ENCODE assay signal across 32 cellular contexts in the genomic region with DNA sequence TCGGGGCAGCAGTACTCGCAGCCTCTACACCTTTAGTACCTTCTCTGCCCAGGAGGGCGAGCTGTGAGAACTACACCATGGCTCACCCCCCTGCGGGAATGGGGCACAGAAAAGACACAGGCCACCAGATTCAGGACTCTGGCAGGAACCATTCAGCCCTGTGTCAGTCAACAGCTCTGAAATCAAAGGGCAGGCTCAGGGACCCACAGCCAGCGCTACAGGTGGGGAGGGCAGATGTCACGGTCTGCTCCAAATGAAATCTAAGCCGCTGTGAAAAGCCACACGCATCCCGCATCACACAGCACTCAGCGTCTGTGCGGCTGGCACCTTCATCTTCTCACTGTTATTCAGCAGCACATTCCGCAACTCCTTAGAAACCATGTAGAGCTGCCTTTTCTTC.
"Had no signal": no experiment of that assay in that cellular context is flagged by ENCODE, and none has a peak within 500 bp of the region (broad histone marks: within the 10 kb centered on the region; RNA-seq: fewer than 3 reads in every experiment).

No MANE protein-coding gene starts in this region.

- H3K4me1 ChIP-seq: Peyer's patch, SJSA1 had no signal

- H3K27me3 ChIP-seq: brain microvascular endothelial cell, MG63, Peyer's patch, SJSA1 had no signal

- H3K4me3 ChIP-seq: MG63, Peyer's patch, SJSA1 had no signal

- H3K27me3 Mint-ChIP-seq: activated CD4-positive, alpha-beta T cell treated with anti-CD3 and anti-CD28 coated beads, Interleukin-2, amount 10 ng/mL, durations not matched to agents 24 days and 14 days; activated CD8-positive, alpha-beta T cell treated with anti-CD3 and anti-CD28 coated beads for 36 hours; activated naive CD8-positive, alpha-beta T cell treated with anti-CD3 and anti-CD28 coated beads for 36 hours; activated T-helper 17 cell treated with anti-CD3 and anti-CD28 coated beads, Interleukin-2, amount 50 U/mL, for 72 hours had no signal

- H3K27ac Mint-ChIP-seq: activated CD4-positive, alpha-beta T cell treated with anti-CD3 and anti-CD28 coated beads, Interleukin-2, amount 10 ng/mL, durations not matched to agents 24 days and 14 days; activated CD8-positive, alpha-beta T cell treated with anti-CD3 and anti-CD28 coated beads for 36 hours; activated naive CD8-positive, alpha-beta T cell treated with anti-CD3 and anti-CD28 coated beads for 36 hours; activated T-helper 17 cell treated with anti-CD3 and anti-CD28 coated beads, Interleukin-2, amount 50 U/mL, for 72 hours; T-helper 1 cell treated with Interleukin-12 subunit alpha and Interleukin-12 subunit beta and Interleukin-4 antibody, amounts not matched to agents 30 μg/mL and 1 μg/mL, for 36 hours had no signal

- H3K9me3 ChIP-seq: MG63, Peyer's patch, SJSA1, SK-N-SH had no signal

- H3K9me3 Mint-ChIP-seq: activated CD4-positive, alpha-beta T cell treated with anti-CD3 and anti-CD28 coated beads, Interleukin-2, amount 10 ng/mL, durations not matched to agents 24 days and 14 days; activated CD8-positive, alpha-beta T cell treated with anti-CD3 and anti-CD28 coated beads for 36 hours; activated naive CD8-positive, alpha-beta T cell treated with anti-CD3 and anti-CD28 coated beads for 36 hours; activated T-cell treated with anti-CD3 and anti-CD28 coated beads, Interleukin-2, amount 50 U/mL, for 72 hours; activated T-helper 17 cell treated with anti-CD3 and anti-CD28 coated beads, Interleukin-2, amount 50 U/mL, for 72 hours; T-helper 1 cell treated with Interleukin-12 subunit alpha and Interleukin-12 subunit beta and Interleukin-4 antibody, amounts not matched to agents 30 μg/mL and 1 μg/mL, for 36 hours had no signal

- H3K4me1 Mint-ChIP-seq: activated naive CD8-positive, alpha-beta T cell treated with anti-CD3 and anti-CD28 coated beads for 36 hours; activated T-helper 17 cell treated with anti-CD3 and anti-CD28 coated beads, Interleukin-2, amount 50 U/mL, for 72 hours had no signal

- ATAC-seq: activated CD8-positive, alpha-beta T cell treated with anti-CD3 and anti-CD28 coated beads for 36 hours; activated T-cell treated with anti-CD3 and anti-CD28 coated beads, Interleukin-2, amount 50 U/mL, for 72 hours; activated T-helper 17 cell treated with anti-CD3 and anti-CD28 coated beads, Interleukin-2, amount 50 U/mL, for 72 hours; PC-3 had no signal

- H3K27ac ChIP-seq: brain microvascular endothelial cell, Peyer's patch, SJSA1 had no signal

- H3K4me3 Mint-ChIP-seq: activated CD4-positive, alpha-beta T cell treated with anti-CD3 and anti-CD28 coated beads, Interleukin-2, amount 10 ng/mL, durations not matched to agents 24 days and 14 days; activated CD8-positive, alpha-beta T cell treated with anti-CD3 and anti-CD28 coated beads for 36 hours; activated naive CD8-positive, alpha-beta T cell treated with anti-CD3 and anti-CD28 coated beads for 36 hours; activated T-cell treated with anti-CD3 and anti-CD28 coated beads, Interleukin-2, amount 50 U/mL, for 72 hours; activated T-helper 17 cell treated with anti-CD3 and anti-CD28 coated beads, Interleukin-2, amount 50 U/mL, for 72 hours; T-helper 1 cell treated with Interleukin-12 subunit alpha and Interleukin-12 subunit beta and Interleukin-4 antibody, amounts not matched to agents 30 μg/mL and 1 μg/mL, for 36 hours had no signal

- DNase-seq: activated CD4-positive, alpha-beta T cell treated with anti-CD3 and anti-CD28 coated beads, Interleukin-2, amount 10 ng/mL, durations not matched to agents 24 days and 14 days; activated CD4-positive, alpha-beta T cell treated with anti-CD3 and anti-CD28 coated beads, Interleukin-2, amount 50 U/mL, for 4 hours; activated CD8-positive, alpha-beta T cell treated with anti-CD3 and anti-CD28 coated beads for 36 hours; activated effector memory CD4-positive, alpha-beta T cell treated with anti-CD3 and anti-CD28 coated beads, Interleukin-2, amount 50 U/mL, for 16 hours; activated naive CD4-positive, alpha-beta T cell; activated naive CD4-positive, alpha-beta T cell treated with anti-CD3 and anti-CD28 coated beads, Interleukin-2, amount 50 U/mL, for 16 hours; activated naive CD8-positive, alpha-beta T cell treated with anti-CD3 and anti-CD28 coated beads for 36 hours; activated T-cell treated with anti-CD3 and anti-CD28 coated beads, Interleukin-2, amount 50 U/mL, for 1 hour; activated T-cell treated with anti-CD3 and anti-CD28 coated beads, Interleukin-2, amount 50 U/mL, for 72 hours; amniotic stem cell; aorta; brain microvascular endothelial cell; central memory CD4-positive, alpha-beta T cell; Kasumi-1; MG63; NCI-H1048; NCI-H1105 treated with DMSO at 0.1 percent for 48 hours; NCI-H1436; NCI-H1694; NCI-H1930; NCI-H2081 treated with DMSO at 0.1 percent for 48 hours; NCI-H226; NCI-H446 treated with DMSO at 0.1 percent for 48 hours; NCI-H524; PC-3; Peyer's patch; RPMI8226; SHP77 treated with DMSO at 0.1 percent for 48 hours; SK-N-SH had no signal
